ENCODE assay signal across 8 cellular contexts in genomic region chr6:27823714-27824247, GRCh38.
DNase-seq lines count a peak whose midpoint lies in the region; ATAC-seq and TF ChIP-seq lines count a peak whose summit lies in the region.
"Not testable (repeated sequence)": the region's sequence is repeated elsewhere in the genome, so short reads cannot be mapped to it uniquely, and the experiment has no call there.

No MANE protein-coding gene starts in this region.

- H3K4me3 Mint-ChIP-seq in CD14-positive monocyte: peak overlapping the region; percentile 84 to 90
- peak overlapping the region; percentile 85 for H3K4me3 Mint-ChIP-seq in central memory CD8-positive, alpha-beta T cell

- H3K9me3 Mint-ChIP-seq in CD14-positive monocyte; central memory CD8-positive, alpha-beta T cell: not testable (repeated sequence)

- H3K79me2 ChIP-seq in smooth muscle cell (ENCODE audit: low read depth): not testable (repeated sequence)

- TF ChIP-seq CTCF in CD14-positive monocyte (IDR thresholded peaks at IDR 0.05); WI38 (IDR thresholded peaks at IDR 0.05; ENCODE audit: low read depth, low read length); smooth muscle cell (IDR thresholded peaks at IDR 0.05; ENCODE audit: borderline replicate concordance, insufficient read depth, poor library complexity, severe bottlenecking): not testable (repeated sequence)

- not testable (repeated sequence) for H3F3A ChIP-seq in smooth muscle cell (ENCODE audit: low read depth)

- H3K27me3 ChIP-seq in smooth muscle cell (ENCODE audit: low read depth): not testable (repeated sequence)

- H3K4me2 ChIP-seq in smooth muscle cell: peak overlapping the region; percentile 83

- under 1% methylated on average over 31 of the region's 36 CpGs for WGBS in smooth muscle cell (ENCODE audit: low lambda C conversion rate)

- not testable (repeated sequence) for H4K20me1 ChIP-seq in smooth muscle cell (ENCODE audit: low read depth)

- H3K9ac ChIP-seq in smooth muscle cell (ENCODE audit: low read depth): not testable (repeated sequence)

- ATAC-seq in GM19438 (IDR thresholded peaks at IDR 0.05; ENCODE audit: low read depth, unreplicated experiment): peak; percentile 48
- peak; percentile 77 for ATAC-seq in HG03354 (IDR thresholded peaks at IDR 0.05; ENCODE audit: poor library complexity, severe bottlenecking, unreplicated experiment)
- ATAC-seq in central memory CD8-positive, alpha-beta T cell (replicated peaks; ENCODE audit: extremely low read depth, poor library complexity, severe bottlenecking): peak; percentile 49

- peak overlapping the region; percentile 65 for H3K27ac ChIP-seq in smooth muscle cell (ENCODE audit: low read depth)

- peak overlapping the region; percentile 93 for H2AFZ ChIP-seq in smooth muscle cell (ENCODE audit: low read depth)

- H3K4me3 ChIP-seq in WI38 (ENCODE audit: low read depth, low read length): peak overlapping the region; percentile 55
- peak overlapping the region; percentile 90 for H3K4me3 ChIP-seq in smooth muscle cell

- intact Hi-C loops in CD14-positive monocyte (cut with micrococcal nuclease): not testable (repeated sequence)

- H3K27ac Mint-ChIP-seq in CD14-positive monocyte: peak overlapping the region; percentile 85 to 95 (median 91)
- H3K27ac Mint-ChIP-seq in central memory CD8-positive, alpha-beta T cell (ENCODE audit: low read depth): peak overlapping the region; percentile 93

- H3K9me3 ChIP-seq in smooth muscle cell (replicated peaks; ENCODE audit: low read depth): not testable (repeated sequence)

- not testable (repeated sequence) for H3K36me3 Mint-ChIP-seq in CD14-positive monocyte
- H3K36me3 Mint-ChIP-seq in central memory CD8-positive, alpha-beta T cell (ENCODE audit: insufficient read depth): peaks cover 19% of the 10 kb centered on the region

- DNase-seq in CD14-positive monocyte (ENCODE audit: low spot score): peak; percentile 62
- DNase-seq in NCI-H345 (lab: John Stamatoyannopoulos, UW): peak; percentile 81
- DNase-seq in central memory CD8-positive, alpha-beta T cell (ENCODE audit: low spot score in 2 of 2): peak; percentile 60
- DNase-seq in kidney glomerular epithelial cell (lab: John Stamatoyannopoulos, UW): peak; percentile 76
- not testable (repeated sequence) for DNase-seq in smooth muscle cell (lab: John Stamatoyannopoulos, UW; ENCODE audit: unreplicated experiment)

- H3K27me3 Mint-ChIP-seq in CD14-positive monocyte (ENCODE audit: low read depth in 3 of 3); central memory CD8-positive, alpha-beta T cell: not testable (repeated sequence)

- H3K4me1 ChIP-seq in smooth muscle cell (ENCODE audit: low read depth): peaks cover 11% of the 10 kb centered on the region

- not testable (repeated sequence) for H3K36me3 ChIP-seq in smooth muscle cell (ENCODE audit: low read depth)

- H3K4me1 Mint-ChIP-seq in CD14-positive monocyte: peaks cover 23% of the 10 kb centered on the region
- peaks cover 17% of the 10 kb centered on the region for H3K4me1 Mint-ChIP-seq in central memory CD8-positive, alpha-beta T cell
